11 cellular contexts compared by ENCODE assay signal in the genomic region with DNA sequence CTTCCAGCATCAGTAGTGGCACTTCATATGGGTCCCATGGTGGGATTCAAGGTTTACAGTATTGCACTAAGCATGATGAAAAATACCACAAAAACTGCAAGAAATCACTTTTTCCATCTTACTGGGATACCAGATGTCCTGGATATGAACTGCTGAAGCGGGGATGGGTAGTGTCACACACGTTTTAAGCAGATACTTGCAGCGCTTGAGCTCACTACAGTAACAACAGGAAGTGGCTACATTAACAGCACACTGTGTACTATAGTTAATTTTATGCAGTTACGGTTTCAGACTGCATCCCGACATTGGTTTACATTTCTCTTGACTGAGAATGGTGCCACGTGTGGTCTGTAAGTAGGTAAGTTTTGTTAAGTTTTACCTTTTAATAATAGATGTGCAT. TPM values are rescaled to one million over a fixed set of nuclear protein-coding genes. Genes with fewer than 3 reads are reported as not detected.
DNase-seq lines count a peak whose midpoint lies in the region; ATAC-seq and TF ChIP-seq lines count a peak whose summit lies in the region.
"Had no signal": no experiment of that assay in that cellular context is flagged by ENCODE, and none has a peak within 500 bp of the region (broad histone marks: within the 10 kb centered on the region; RNA-seq: fewer than 3 reads in every experiment).

No MANE protein-coding gene starts in this region.

- no peak for TF ChIP-seq POLR2A in suprapubic skin (IDR thresholded peaks at IDR 0.05)

- peak overlapping the region; percentile 71 for H3K27ac ChIP-seq in suprapubic skin

- H3K27ac Mint-ChIP-seq in activated naive CD8-positive, alpha-beta T cell, result peak overlapping the region; percentile 98

- H3K4me3 ChIP-seq in suprapubic skin, result no peak overlapping the region
- H3K4me3 ChIP-seq: thoracic aorta had no signal

- TF ChIP-seq EP300 in suprapubic skin (IDR thresholded peaks at IDR 0.05), result no peak

- H3K27me3 Mint-ChIP-seq in activated T-cell treated with anti-CD3 and anti-CD28 coated beads, Interleukin-2, amount 50 U/mL, for 4 hours (ENCODE audit: low read depth), result no peaks in the 10 kb centered on the region
- H3K27me3 Mint-ChIP-seq in activated naive CD8-positive, alpha-beta T cell, result no peaks in the 10 kb centered on the region

- H3K36me3 ChIP-seq in suprapubic skin, result no peaks in the 10 kb centered on the region

- no peak for DNase-seq in activated T-cell treated with anti-CD3 and anti-CD28 coated beads, Interleukin-2, amount 50 U/mL, for 4 hours
- DNase-seq in activated T-cell treated with anti-CD3 and anti-CD28 coated beads, Interleukin-2, amount 50 U/mL, for 1 hour, result no peak
- DNase-seq in suprapubic skin (ENCODE audit: low spot score in 2 of 2), result no peak
- no peak for DNase-seq in NCI-H82 (lab: John Stamatoyannopoulos, UW)
- no peak for DNase-seq in HEK293T (ENCODE audit: extremely low spot score)
- no peak for DNase-seq in pons (ENCODE audit: low spot score)
- DNase-seq: NCI-H1436 treated with DMSO at 0.1 percent for 48 hours had no signal

- H3K9me3 ChIP-seq in suprapubic skin, result no peaks in the 10 kb centered on the region
- H3K9me3 ChIP-seq: thoracic aorta had no signal

- H3K4me3 Mint-ChIP-seq in activated T-cell treated with anti-CD3 and anti-CD28 coated beads, Interleukin-2, amount 50 U/mL, for 4 hours, result peak overlapping the region; percentile 21
- peak overlapping the region; percentile 95 for H3K4me3 Mint-ChIP-seq in activated naive CD8-positive, alpha-beta T cell
- H3K4me3 Mint-ChIP-seq: brain had no signal

- no peaks in the 10 kb centered on the region for H3K27me3 ChIP-seq in suprapubic skin

- H3K36me3 Mint-ChIP-seq in activated T-cell treated with anti-CD3 and anti-CD28 coated beads, Interleukin-2, amount 50 U/mL, for 4 hours (ENCODE audit: insufficient read depth), result peaks cover 51% of the 10 kb centered on the region
- H3K36me3 Mint-ChIP-seq in activated naive CD8-positive, alpha-beta T cell, result peaks cover 21% of the 10 kb centered on the region

- TF ChIP-seq CTCF in suprapubic skin (IDR thresholded peaks at IDR 0.05), result no peak

- ATAC-seq in activated T-cell treated with anti-CD3 and anti-CD28 coated beads, Interleukin-2, amount 50 U/mL, for 4 hours, result peak; percentile 15 to 19
- peak; percentile 33 for ATAC-seq in HG03108 (IDR thresholded peaks at IDR 0.05; ENCODE audit: unreplicated experiment)

- H3K9me3 Mint-ChIP-seq in activated T-cell treated with anti-CD3 and anti-CD28 coated beads, Interleukin-2, amount 50 U/mL, for 4 hours, result no peaks in the 10 kb centered on the region
- no peaks in the 10 kb centered on the region for H3K9me3 Mint-ChIP-seq in activated naive CD8-positive, alpha-beta T cell (ENCODE audit: low read depth)
- H3K9me3 Mint-ChIP-seq: brain had no signal

- peaks cover 39% of the 10 kb centered on the region for H3K4me1 ChIP-seq in suprapubic skin

- H3K4me1 Mint-ChIP-seq in activated T-cell treated with anti-CD3 and anti-CD28 coated beads, Interleukin-2, amount 50 U/mL, for 4 hours (ENCODE audit: low read depth), result peaks cover 84% of the 10 kb centered on the region
- H3K4me1 Mint-ChIP-seq in activated naive CD8-positive, alpha-beta T cell (ENCODE audit: low read depth), result peaks cover 95% of the 10 kb centered on the region

- POLR2A ChIA-PET in HEK293T (lab: Yijun Ruan, JAX), result no interaction called here

- 75% methylated on average over 6 of the region's 6 CpGs for WGBS in suprapubic skin

- CTCF ChIA-PET in HEK293T (lab: Yijun Ruan, JAX), result no interaction called here

TF ChIP-seq in HEK293T, 16 proteins besides CTCF, POLR2A, EP300 and RAD21:
- TF ChIP-seq SUZ12 (IDR thresholded peaks at IDR 0.05) (no peak), FOXA1 (IDR thresholded peaks at IDR 0.05) (no peak), SP1 (IDR thresholded peaks at IDR 0.05) (no peak), ELF4 (IDR thresholded peaks at IDR 0.05) (no peak), FOXK2 (IDR thresholded peaks at IDR 0.05) (no peak), TARDBP (IDR thresholded peaks at IDR 0.05) (no peak)

RNA-seq across cellular contexts. Expression of gene ISG20, which starts 3.5 kb away (rescaled TPM):
- 10 to 100 TPM; 26.8 to 37.8 (median 27.7) TPM for total RNA-seq in activated T-cell treated with anti-CD3 and anti-CD28 coated beads, Interleukin-2, amount 50 U/mL, for 4 hours
- total RNA-seq in suprapubic skin, result 10 to 100 TPM in 3 of 4 donors, 1 to 10 TPM in 1; 6.1 to 15.1 (median 12.9) TPM

RNA-seq across cellular contexts. Expression of gene AEN, which starts 14.2 kb away (rescaled TPM):
- 100 to 1,000 TPM; 103 to 141 (median 140) TPM for total RNA-seq in activated T-cell treated with anti-CD3 and anti-CD28 coated beads, Interleukin-2, amount 50 U/mL, for 4 hours
- 10 to 100 TPM in 2 of 4 donors, 1 to 10 TPM in 2; 9.3 to 29.3 (median 17.3) TPM for total RNA-seq in suprapubic skin
